25 cellular contexts compared by ENCODE assay signal in genomic region chr3:86830566-86830965, GRCh38.
DNase-seq lines count a peak whose midpoint lies in the region; ATAC-seq, FAIRE-seq and TF ChIP-seq lines count a peak whose summit lies in the region.
"Had no signal": no experiment of that assay in that cellular context is flagged by ENCODE, and none has a peak within 500 bp of the region (broad histone marks: within the 10 kb centered on the region; RNA-seq: fewer than 3 reads in every experiment).

No MANE protein-coding gene starts in this region.

- peak overlapping the region; percentile 83 for H3K27ac Mint-ChIP-seq in osteocyte (ENCODE audit: unreplicated experiment)
- H3K27ac Mint-ChIP-seq: activated CD8-positive, alpha-beta T cell treated with anti-CD3 and anti-CD28 coated beads, Interleukin-2, amount 10 ng/mL, durations not matched to agents 7 days and 5 days; activated T-cell treated with anti-CD3 and anti-CD28 coated beads, Interleukin-2, amount 50 U/mL, for 24 hours; naive B cell; stimulated activated effector memory CD8-positive, alpha-beta T cell treated with anti-CD3 and anti-CD28 coated beads, Interleukin-12 subunit alpha, Interleukin-12 subunit beta, amount 100 ng/mL, for 72 hours had no signal

- H3K9me3 ChIP-seq in fibroblast of lung (ENCODE audit: control insufficient read depth, insufficient read depth, low read depth, low read length) = no peaks in the 10 kb centered on the region
- H3K9me3 ChIP-seq: ascending aorta, right lobe of liver, thoracic aorta had no signal

- peaks cover 12% of the 10 kb centered on the region for H3K36me3 Mint-ChIP-seq in osteocyte (ENCODE audit: unreplicated experiment)
- H3K36me3 Mint-ChIP-seq: naive B cell; stimulated activated effector memory CD8-positive, alpha-beta T cell treated with anti-CD3 and anti-CD28 coated beads, Interleukin-12 subunit alpha, Interleukin-12 subunit beta, amount 100 ng/mL, for 72 hours had no signal

- no peaks in the 10 kb centered on the region for H4K20me1 ChIP-seq in fibroblast of lung (ENCODE audit: control insufficient read depth, extremely low read depth, insufficient read depth, low read length)

- H3K4me2 ChIP-seq in fibroblast of lung (ENCODE audit: extremely low read depth, insufficient read depth, low read length) = peak overlapping the region; percentile 35

- H3K4me1 ChIP-seq in fibroblast of lung (ENCODE audit: control insufficient read depth, extremely low read depth, insufficient read depth, low read length) = no peaks in the 10 kb centered on the region
- H3K4me1 ChIP-seq: ascending aorta, right lobe of liver had no signal

- no peaks in the 10 kb centered on the region for H3K27me3 Mint-ChIP-seq in osteocyte (ENCODE audit: unreplicated experiment)
- H3K27me3 Mint-ChIP-seq: activated T-cell treated with anti-CD3 and anti-CD28 coated beads, Interleukin-2, amount 50 U/mL, for 24 hours; naive B cell had no signal

- TF ChIP-seq CTCF in fibroblast of lung (conservative IDR thresholded peaks at IDR 0.05 in 1 of 2, IDR thresholded peaks at IDR 0.05 in 1 of 2; ENCODE audit: low read depth in 1 of 2, low read length in 2 of 2) = no peak
- no peak for TF ChIP-seq CTCF in osteocyte (IDR thresholded peaks at IDR 0.05)
- TF ChIP-seq CTCF in GM10266 (IDR thresholded peaks at IDR 0.05; ENCODE audit: control insufficient read depth, insufficient read depth, low read depth, missing control alignments) = no peak

- H3K36me3 ChIP-seq in fibroblast of lung (ENCODE audit: control insufficient read depth, insufficient read depth, low read length) = no peaks in the 10 kb centered on the region
- H3K36me3 ChIP-seq: ascending aorta, right lobe of liver, thoracic aorta had no signal

- peaks cover 74% of the 10 kb centered on the region for H3K4me1 Mint-ChIP-seq in osteocyte (ENCODE audit: unreplicated experiment)
- H3K4me1 Mint-ChIP-seq: naive B cell; stimulated activated effector memory CD8-positive, alpha-beta T cell treated with anti-CD3 and anti-CD28 coated beads, Interleukin-12 subunit alpha, Interleukin-12 subunit beta, amount 100 ng/mL, for 72 hours had no signal

- H3K9me3 Mint-ChIP-seq in osteocyte (ENCODE audit: unreplicated experiment) = peaks cover 6% of the 10 kb centered on the region

- H3K79me2 ChIP-seq in fibroblast of lung (ENCODE audit: control insufficient read depth, insufficient read depth, low read length) = no peaks in the 10 kb centered on the region

- no peak for FAIRE-seq in urothelium cell line (lab: Jason Lieb, UNC)
- FAIRE-seq: endometrium, keratinocyte had no signal

- DNase-seq in AG20443 (ENCODE audit: low spot score) (peak; percentile 23), M059J (ENCODE audit: low read depth) (peak; percentile 4), fibroblast of lung (ENCODE audit: low read depth in 2 of 2) (peak; percentile 80 to 84), osteocyte (ENCODE audit: extremely low spot score, unreplicated experiment) (no peak), urothelium cell line (ENCODE audit: low spot score) (no peak), MV-4-11 (lab: John Stamatoyannopoulos, UW) (no peak), GM10266 (ENCODE audit: extremely low spot score) (no peak)
- DNase-seq: activated CD8-positive, alpha-beta T cell treated with anti-CD3 and anti-CD28 coated beads, Interleukin-2, amount 10 ng/mL, durations not matched to agents 7 days and 5 days; activated naive CD4-positive, alpha-beta T cell treated with Interleukin-2 at 50 U/mL for 16 hours; activated T-cell treated with anti-CD3 and anti-CD28 coated beads, Interleukin-2, amount 50 U/mL, for 24 hours; AML-193; DMS79; foreskin fibroblast; hippocampal formation; naive B cell; NCI-H1417; NCI-H524; right lobe of liver had no signal

- ATAC-seq in HG03432 (IDR thresholded peaks at IDR 0.05; ENCODE audit: unreplicated experiment) = no peak
- ATAC-seq: activated CD8-positive, alpha-beta T cell treated with anti-CD3 and anti-CD28 coated beads, Interleukin-2, amount 10 ng/mL, durations not matched to agents 7 days and 5 days; right lobe of liver; stimulated activated effector memory CD8-positive, alpha-beta T cell treated with anti-CD3 and anti-CD28 coated beads, Interleukin-12 subunit alpha, Interleukin-12 subunit beta, amount 100 ng/mL, for 72 hours had no signal

- H3K9ac ChIP-seq in fibroblast of lung (ENCODE audit: insufficient read depth, low read length) = no peak overlapping the region

- H3K27ac ChIP-seq in fibroblast of lung (ENCODE audit: insufficient read depth, low read length) = no peak overlapping the region
- H3K27ac ChIP-seq: ascending aorta, coronary artery, right lobe of liver, thoracic aorta had no signal

- H3K4me3 ChIP-seq in fibroblast of lung (replicated peaks in 1 of 4; ENCODE audit: control extremely low read depth in 1 of 4, insufficient read depth in 1 of 4, low read depth in 3 of 4, low read length in 4 of 4) = no peak overlapping the region
- H3K4me3 ChIP-seq: ascending aorta, coronary artery, right lobe of liver, thoracic aorta had no signal

- no peaks in the 10 kb centered on the region for H3K27me3 ChIP-seq in fibroblast of lung (ENCODE audit: control insufficient read depth, insufficient read depth, low read length)
- H3K27me3 ChIP-seq: ascending aorta, right lobe of liver had no signal

- no peak overlapping the region for H2AFZ ChIP-seq in fibroblast of lung (ENCODE audit: low read length)

- no peak overlapping the region for H3K4me3 Mint-ChIP-seq in osteocyte (ENCODE audit: unreplicated experiment)
- H3K4me3 Mint-ChIP-seq: activated CD8-positive, alpha-beta T cell treated with anti-CD3 and anti-CD28 coated beads, Interleukin-2, amount 10 ng/mL, durations not matched to agents 7 days and 5 days; activated T-cell treated with anti-CD3 and anti-CD28 coated beads, Interleukin-2, amount 50 U/mL, for 24 hours; naive B cell; stimulated activated effector memory CD8-positive, alpha-beta T cell treated with anti-CD3 and anti-CD28 coated beads, Interleukin-12 subunit alpha, Interleukin-12 subunit beta, amount 100 ng/mL, for 72 hours had no signal

Comparison
In these comparisons a context has a peak if more than half of its experiments do, and no peak if none do; other contexts are left out.
1. DNase-seq: peak in AG20443 (single experiment), M059J (single experiment) and fibroblast of lung (2 of 2); none in osteocyte (single experiment), urothelium cell line (single experiment), MV-4-11 (single experiment) and GM10266 (single experiment).